14 cellular contexts compared by ENCODE assay signal in genomic region chr17:78751447-78752067, GRCh38. TPM values are rescaled to one million over a fixed set of nuclear protein-coding genes. Genes with fewer than 3 reads are reported as not detected.
DNase-seq lines count a peak whose midpoint lies in the region; ATAC-seq and TF ChIP-seq lines count a peak whose summit lies in the region.
"Had no signal": no experiment of that assay in that cellular context is flagged by ENCODE, and none has a peak within 500 bp of the region (broad histone marks: within the 10 kb centered on the region; RNA-seq: fewer than 3 reads in every experiment).

No MANE protein-coding gene starts in this region.

- no peaks in the 10 kb centered on the region for H3K9me3 ChIP-seq in left lung

- H3K27me3 Mint-ChIP-seq in activated naive CD4-positive, alpha-beta T cell treated with anti-CD3 and anti-CD28 coated beads for 36 hours (ENCODE audit: low read depth), result no peaks in the 10 kb centered on the region
- H3K27me3 Mint-ChIP-seq in activated CD4-positive, alpha-beta memory T cell treated with anti-CD3 and anti-CD28 coated beads for 36 hours, result no peaks in the 10 kb centered on the region
- H3K27me3 Mint-ChIP-seq in type B pancreatic cell, result no peaks in the 10 kb centered on the region

- peaks cover 16 to 99% of the 10 kb centered on the region in 2 donors for H3K4me1 ChIP-seq in left lung

- H3K9me3 Mint-ChIP-seq in activated naive CD4-positive, alpha-beta T cell treated with anti-CD3 and anti-CD28 coated beads for 36 hours, result no peaks in the 10 kb centered on the region
- H3K9me3 Mint-ChIP-seq in activated CD4-positive, alpha-beta memory T cell treated with anti-CD3 and anti-CD28 coated beads for 36 hours, result peaks cover 2% of the 10 kb centered on the region
- H3K9me3 Mint-ChIP-seq in type B pancreatic cell, result no peaks in the 10 kb centered on the region

- CTCF ChIA-PET in activated naive CD4-positive, alpha-beta T cell treated with anti-CD3 and anti-CD28 coated beads for 36 hours (lab: Charles Lee), result interaction anchor here (1.2 kb wide), 1 partner anchor 16 kb away, joined by 3 read pairs; no protein-coding TSS in a partner anchor
- CTCF ChIA-PET in activated CD4-positive, alpha-beta memory T cell treated with anti-CD3 and anti-CD28 coated beads for 36 hours (lab: Charles Lee), result interaction anchor here (0.9 to 1.1 kb wide), 2 partner anchors 29 to 43 kb away, joined by 3 to 4 read pairs; no protein-coding TSS in a partner anchor

- peak overlapping the region; percentile 93 for H3K27ac Mint-ChIP-seq in activated naive CD4-positive, alpha-beta T cell treated with anti-CD3 and anti-CD28 coated beads for 36 hours
- H3K27ac Mint-ChIP-seq in activated CD4-positive, alpha-beta memory T cell treated with anti-CD3 and anti-CD28 coated beads for 36 hours, result peak overlapping the region; percentile 87
- peak overlapping the region; percentile 68 for H3K27ac Mint-ChIP-seq in type B pancreatic cell

- H3K4me3 ChIP-seq in left lung (no peak overlapping the region), foreskin fibroblast (ENCODE audit: low read depth in 1 of 2, low read length in 2 of 2) (no peak overlapping the region)

- intact Hi-C loops in activated naive CD4-positive, alpha-beta T cell treated with anti-CD3 and anti-CD28 coated beads for 36 hours (cut with micrococcal nuclease), result no loop called here
- intact Hi-C loops in activated CD4-positive, alpha-beta memory T cell treated with anti-CD3 and anti-CD28 coated beads for 36 hours (cut with micrococcal nuclease), result no loop called here
- intact Hi-C loops in left lung (cut with DNase I), result no loop called here

- TF ChIP-seq CTCF in left lung (IDR thresholded peaks at IDR 0.05) (no peak), type B pancreatic cell (conservative IDR thresholded peaks at IDR 0.05) (no peak), foreskin fibroblast (IDR thresholded peaks at IDR 0.05; ENCODE audit: low read depth, low read length) (no peak)

- no peak for DNase-seq in activated naive CD4-positive, alpha-beta T cell treated with anti-CD3 and anti-CD28 coated beads for 36 hours
- no peak for DNase-seq in activated naive CD4-positive, alpha-beta T cell (lab: John Stamatoyannopoulos, UW)
- no peak for DNase-seq in activated CD4-positive, alpha-beta memory T cell treated with anti-CD3 and anti-CD28 coated beads for 36 hours
- DNase-seq in left lung (no peak), type B pancreatic cell (ENCODE audit: extremely low spot score, unreplicated experiment) (no peak), foreskin fibroblast (no peak), RKO (ENCODE audit: low spot score) (no peak)
- DNase-seq: hypothalamus; NCI-H1092; NCI-H2171 treated with DMSO at 0.1 percent for 48 hours; NK-92 treated with Interleukin-12 subunit alpha and Interleukin-12 subunit beta, amount 100 ng/mL, for 24 hours; SHP77 treated with DMSO at 0.1 percent for 48 hours; stimulated activated naive CD4-positive, alpha-beta T cell had no signal

- no peaks in the 10 kb centered on the region for H3K36me3 ChIP-seq in left lung

- H3K4me1 Mint-ChIP-seq in activated naive CD4-positive, alpha-beta T cell treated with anti-CD3 and anti-CD28 coated beads for 36 hours (ENCODE audit: low read depth), result peaks cover 88% of the 10 kb centered on the region
- H3K4me1 Mint-ChIP-seq in activated CD4-positive, alpha-beta memory T cell treated with anti-CD3 and anti-CD28 coated beads for 36 hours (ENCODE audit: low read depth), result peaks cover 87% of the 10 kb centered on the region
- peaks cover 31% of the 10 kb centered on the region for H3K4me1 Mint-ChIP-seq in type B pancreatic cell (ENCODE audit: unreplicated experiment)

- H3K27ac ChIP-seq in left lung, result peak overlapping the region; percentile 29 to 66

- ATAC-seq in left lung (no peak), GM18502 (IDR thresholded peaks at IDR 0.05; ENCODE audit: poor library complexity, unreplicated experiment) (no peak)

- H3K27me3 ChIP-seq in left lung, result no peaks in the 10 kb centered on the region

- POLR2A ChIA-PET in activated CD4-positive, alpha-beta memory T cell treated with anti-CD3 and anti-CD28 coated beads for 36 hours (lab: Charles Lee), result interaction anchor here (0.7 to 18.1 kb wide), 3 partner anchors 9 to 89 kb away, joined by 3 to 481 read pairs (median 4); partner anchors contain the start of gene CYTH1

- H3K4me3 Mint-ChIP-seq in activated naive CD4-positive, alpha-beta T cell treated with anti-CD3 and anti-CD28 coated beads for 36 hours, result no peak overlapping the region
- peak overlapping the region; percentile 49 for H3K4me3 Mint-ChIP-seq in activated CD4-positive, alpha-beta memory T cell treated with anti-CD3 and anti-CD28 coated beads for 36 hours
- H3K4me3 Mint-ChIP-seq in type B pancreatic cell, result no peak overlapping the region

- peaks cover 1% of the 10 kb centered on the region for H3K36me3 Mint-ChIP-seq in activated naive CD4-positive, alpha-beta T cell treated with anti-CD3 and anti-CD28 coated beads for 36 hours (ENCODE audit: low read depth)
- peaks cover 15% of the 10 kb centered on the region for H3K36me3 Mint-ChIP-seq in activated CD4-positive, alpha-beta memory T cell treated with anti-CD3 and anti-CD28 coated beads for 36 hours
- no peaks in the 10 kb centered on the region for H3K36me3 Mint-ChIP-seq in type B pancreatic cell

RNA-seq across cellular contexts. Expression of gene CYTH1, which starts 30.5 kb away (rescaled TPM):
- total RNA-seq in activated naive CD4-positive, alpha-beta T cell treated with anti-CD3 and anti-CD28 coated beads for 36 hours, result 100 to 1,000 TPM; 145 to 149 TPM
- total RNA-seq in activated CD4-positive, alpha-beta memory T cell treated with anti-CD3 and anti-CD28 coated beads for 36 hours, result 100 to 1,000 TPM; 184 to 204 TPM
- total RNA-seq in left lung (10 to 100 TPM; 65.1 to 96.1 TPM), type B pancreatic cell (ENCODE audit: low replicate concordance) (18.8 and 30.3 TPM in 2 replicates)
